ENCODE assay signal across 9 cellular contexts in the genomic region with DNA sequence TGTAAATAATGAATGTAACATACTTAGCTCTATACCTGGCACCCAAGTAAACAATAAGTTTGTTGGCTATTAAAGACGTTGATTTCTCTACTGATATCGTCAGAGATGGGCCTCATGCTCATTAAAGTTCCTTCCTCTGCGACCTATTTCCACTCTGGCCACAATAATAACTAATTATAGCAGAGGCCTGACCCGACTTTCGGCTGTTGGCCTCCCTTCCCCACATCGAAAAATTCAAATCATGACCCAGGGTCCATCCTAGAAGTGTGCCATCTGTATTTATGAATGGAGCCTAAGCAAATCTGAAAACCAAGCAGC. TPM values are rescaled to one million over a fixed set of nuclear protein-coding genes. Genes with fewer than 3 reads are reported as not detected.
DNase-seq lines count a peak whose midpoint lies in the region; ATAC-seq and TF ChIP-seq lines count a peak whose summit lies in the region.
"Had no signal": no experiment of that assay in that cellular context is flagged by ENCODE, and none has a peak within 500 bp of the region (broad histone marks: within the 10 kb centered on the region; RNA-seq: fewer than 3 reads in every experiment).

No MANE protein-coding gene starts in this region.

- POLR2A ChIA-PET in BJ (lab: Charles Lee), result no interaction called here

- no peaks in the 10 kb centered on the region for H3K27me3 ChIP-seq in BJ (ENCODE audit: control insufficient read depth, insufficient read depth, low read length)

- H3K4me1 Mint-ChIP-seq in dendritic cell treated with granulocyte-macrophage colony-stimulating factor and Interleukin-4, amounts not matched to agents 40 ng/mL and 50 ng/mL, for 4 days (ENCODE audit: low read depth), result peaks cover 25% of the 10 kb centered on the region
- H3K4me1 Mint-ChIP-seq in natural killer cell treated with Interleukin-12 subunit alpha and Interleukin-12 subunit beta and Interleukin-15 and Interleukin-18, amount 100 ng/mL, for 72 hours (ENCODE audit: low read depth in 2 of 2), result peaks cover 14 to 20% of the 10 kb centered on the region in 2 donors

- H3K36me3 ChIP-seq in BJ (ENCODE audit: control insufficient read depth, insufficient read depth, low read length), result no peaks in the 10 kb centered on the region

- peak overlapping the region; percentile 60 for H3K4me3 ChIP-seq in BJ (ENCODE audit: low read depth, low read length)
- H3K4me3 ChIP-seq in LNCaP clone FGC (ENCODE audit: low read depth, low read length), result peak overlapping the region; percentile 89

- peak overlapping the region; percentile 85 for H3K27ac Mint-ChIP-seq in dendritic cell treated with granulocyte-macrophage colony-stimulating factor and Interleukin-4, amounts not matched to agents 40 ng/mL and 50 ng/mL, for 4 days
- H3K27ac Mint-ChIP-seq in natural killer cell treated with Interleukin-12 subunit alpha and Interleukin-12 subunit beta and Interleukin-15 and Interleukin-18, amount 100 ng/mL, for 72 hours, result peak overlapping the region; percentile 92 to 97

- peak overlapping the region; percentile 83 for H3K4me3 Mint-ChIP-seq in dendritic cell treated with granulocyte-macrophage colony-stimulating factor and Interleukin-4, amounts not matched to agents 40 ng/mL and 50 ng/mL, for 4 days
- peak overlapping the region; percentile 94 for H3K4me3 Mint-ChIP-seq in natural killer cell treated with Interleukin-12 subunit alpha and Interleukin-12 subunit beta and Interleukin-15 and Interleukin-18, amount 100 ng/mL, for 72 hours

- DNase-seq in BJ (ENCODE audit: low read depth) (no peak), LNCaP clone FGC (ENCODE audit: low read depth) (no peak), DMS 273 treated with DMSO at 0.1 percent for 48 hours (lab: John Stamatoyannopoulos, UW) (no peak), iPS-NIHi11 (ENCODE audit: low spot score) (no peak), NCI-H2029 treated with DMSO at 0.1 percent for 48 hours (lab: John Stamatoyannopoulos, UW) (no peak)
- DNase-seq in natural killer cell treated with Interleukin-12 subunit alpha and Interleukin-12 subunit beta and Interleukin-15 and Interleukin-18, amount 100 ng/mL, for 72 hours (ENCODE audit: low spot score), result no peak

- peaks cover 7% of the 10 kb centered on the region for H3K36me3 Mint-ChIP-seq in dendritic cell treated with granulocyte-macrophage colony-stimulating factor and Interleukin-4, amounts not matched to agents 40 ng/mL and 50 ng/mL, for 4 days (ENCODE audit: low read depth)
- H3K36me3 Mint-ChIP-seq in natural killer cell treated with Interleukin-12 subunit alpha and Interleukin-12 subunit beta and Interleukin-15 and Interleukin-18, amount 100 ng/mL, for 72 hours, result no peaks in the 10 kb centered on the region

- intact Hi-C loops in dendritic cell treated with granulocyte-macrophage colony-stimulating factor and Interleukin-4, amounts not matched to agents 40 ng/mL and 50 ng/mL, for 4 days (cut with micrococcal nuclease), result loop anchor here (1.0 to 2.0 kb wide), 2 partner anchors 31 to 41 kb away; a partner anchor contains a TSS

- TF ChIP-seq CTCF in BJ (IDR thresholded peaks at IDR 0.05; ENCODE audit: insufficient read depth, low read depth, low read length) (no peak), LNCaP clone FGC (IDR thresholded peaks at IDR 0.05; ENCODE audit: control insufficient read depth, extremely low read depth, insufficient read depth) (no peak)

- CTCF ChIA-PET in BJ (lab: Yijun Ruan, JAX), result no interaction called here

- H3K27me3 Mint-ChIP-seq in dendritic cell treated with granulocyte-macrophage colony-stimulating factor and Interleukin-4, amounts not matched to agents 40 ng/mL and 50 ng/mL, for 4 days, result peaks cover 2% of the 10 kb centered on the region
- no peaks in the 10 kb centered on the region for H3K27me3 Mint-ChIP-seq in natural killer cell treated with Interleukin-12 subunit alpha and Interleukin-12 subunit beta and Interleukin-15 and Interleukin-18, amount 100 ng/mL, for 72 hours

- ATAC-seq in natural killer cell treated with Interleukin-12 subunit alpha and Interleukin-12 subunit beta and Interleukin-15 and Interleukin-18, amount 100 ng/mL, for 72 hours, result no peak
- no peak for ATAC-seq in GM19395 (IDR thresholded peaks at IDR 0.05; ENCODE audit: unreplicated experiment)

- H3K9me3 Mint-ChIP-seq in dendritic cell treated with granulocyte-macrophage colony-stimulating factor and Interleukin-4, amounts not matched to agents 40 ng/mL and 50 ng/mL, for 4 days, result no peaks in the 10 kb centered on the region
- H3K9me3 Mint-ChIP-seq in natural killer cell treated with Interleukin-12 subunit alpha and Interleukin-12 subunit beta and Interleukin-15 and Interleukin-18, amount 100 ng/mL, for 72 hours, result no peaks in the 10 kb centered on the region

RNA-seq across cellular contexts. Expression of a gene that starts 0.3 kb away (rescaled TPM):
- 16.0 and 16.7 TPM in 2 replicates for polyA plus RNA-seq in BJ (2011; rRNA removed)
- 14.8 and 30.4 TPM in 2 replicates for polyA minus RNA-seq in BJ (2011; rRNA and poly(A)+ RNA removed)
- 10 to 100 TPM in 1 of 2 donors, 1 to 10 TPM in 1; 8.5 to 11.4 TPM for total RNA-seq in natural killer cell treated with Interleukin-12 subunit alpha and Interleukin-12 subunit beta and Interleukin-15 and Interleukin-18, amount 100 ng/mL, for 72 hours

RNA-seq across cellular contexts. Expression of a gene that starts 31.2 kb away (rescaled TPM):
- not detected in 2 replicates for polyA plus RNA-seq in BJ (2011; rRNA removed)
- polyA minus RNA-seq in BJ (2011; rRNA and poly(A)+ RNA removed), result not detected in 2 replicates
- total RNA-seq in natural killer cell treated with Interleukin-12 subunit alpha and Interleukin-12 subunit beta and Interleukin-15 and Interleukin-18, amount 100 ng/mL, for 72 hours, result not detected
- total RNA-seq: T-helper 1 cell treated with Interleukin-12 subunit alpha and Interleukin-12 subunit beta and Interleukin-4 antibody, amounts not matched to agents 30 ng/mL and 1 ng/mL, for 36 hours had no signal

RNA-seq across cellular contexts. Expression of a gene that starts 41.2 kb away (rescaled TPM):
- 19.6 and 23.3 TPM in 2 replicates for polyA plus RNA-seq in BJ (2011; rRNA removed)
- 6.1 and 9.1 TPM in 2 replicates for polyA minus RNA-seq in BJ (2011; rRNA and poly(A)+ RNA removed)
- total RNA-seq in natural killer cell treated with Interleukin-12 subunit alpha and Interleukin-12 subunit beta and Interleukin-15 and Interleukin-18, amount 100 ng/mL, for 72 hours, result 10 to 100 TPM; 13.7 to 28.6 TPM

RNA-seq across cellular contexts. Expression of a gene that starts 45.3 kb away (rescaled TPM):
- polyA plus RNA-seq in BJ (2011; rRNA removed), result 10.4 and 11.7 TPM in 2 replicates
- polyA minus RNA-seq in BJ (2011; rRNA and poly(A)+ RNA removed), result 3.1 and 3.4 TPM in 2 replicates
- total RNA-seq in natural killer cell treated with Interleukin-12 subunit alpha and Interleukin-12 subunit beta and Interleukin-15 and Interleukin-18, amount 100 ng/mL, for 72 hours, result 10 to 100 TPM; 36.1 to 79.3 TPM
